Comparison of ENCODE assay signal across 11 cellular contexts in genomic region chr19:49447485-49448431, GRCh38. TPM values are rescaled to one million over a fixed set of nuclear protein-coding genes. Genes with fewer than 3 reads are reported as not detected.
DNase-seq lines count a peak whose midpoint lies in the region; FAIRE-seq and TF ChIP-seq lines count a peak whose summit lies in the region.
"Had no signal": no experiment of that assay in that cellular context is flagged by ENCODE, and none has a peak within 500 bp of the region (broad histone marks: within the 10 kb centered on the region; RNA-seq: fewer than 3 reads in every experiment).

No MANE protein-coding gene starts in this region.

- no peak for FAIRE-seq in GM12892 (lab: Jason Lieb, UNC)

- TF ChIP-seq CTCF in endothelial cell (IDR thresholded peaks at IDR 0.05; ENCODE audit: unreplicated experiment), result no peak

- H3K27me3 Mint-ChIP-seq in endothelial cell (ENCODE audit: unreplicated experiment), result peaks cover 22% of the 10 kb centered on the region
- H3K27me3 Mint-ChIP-seq: activated naive CD4-positive, alpha-beta T cell treated with anti-CD3 and anti-CD28 coated beads, Interleukin-2, amount 50 U/mL, for 24 hours had no signal

- peaks cover 30% of the 10 kb centered on the region for H3K36me3 Mint-ChIP-seq in endothelial cell (ENCODE audit: low read depth, unreplicated experiment)

- peak overlapping the region; percentile 85 for H3K4me3 Mint-ChIP-seq in endothelial cell (ENCODE audit: unreplicated experiment)
- H3K4me3 Mint-ChIP-seq: activated naive CD4-positive, alpha-beta T cell treated with anti-CD3 and anti-CD28 coated beads, Interleukin-2, amount 50 U/mL, for 24 hours had no signal

- no peaks in the 10 kb centered on the region for H3K9me3 Mint-ChIP-seq in endothelial cell (ENCODE audit: unreplicated experiment)
- H3K9me3 Mint-ChIP-seq: activated naive CD4-positive, alpha-beta T cell treated with anti-CD3 and anti-CD28 coated beads, Interleukin-2, amount 50 U/mL, for 24 hours had no signal

- H3K27ac Mint-ChIP-seq in endothelial cell (ENCODE audit: unreplicated experiment), result peak overlapping the region; percentile 3
- H3K27ac Mint-ChIP-seq: activated naive CD4-positive, alpha-beta T cell treated with anti-CD3 and anti-CD28 coated beads, Interleukin-2, amount 50 U/mL, for 24 hours had no signal

- no peak for TF ChIP-seq POLR2A in GM12892 (IDR thresholded peaks at IDR 0.05; ENCODE audit: low read depth, low read length)

- peak; percentile 74 for DNase-seq in activated CD8-positive, alpha-beta memory T cell treated with anti-CD3 and anti-CD28 coated beads, Interleukin-2, amount 50 U/mL, for 48 hours
- DNase-seq in activated CD8-positive, alpha-beta memory T cell treated with anti-CD3 and anti-CD28 coated beads, Interleukin-2, amount 50 U/mL, for 4 hours, result no peak
- DNase-seq in NCI-H82 treated with DMSO at 0.1 percent for 48 hours (lab: John Stamatoyannopoulos, UW; ENCODE audit: unreplicated experiment) (peak; percentile 25), endothelial cell (ENCODE audit: low spot score) (no peak), GM12892 (ENCODE audit: insufficient read length) (no peak), HuH-7 (ENCODE audit: low spot score) (no peak), Ammon's horn (ENCODE audit: low spot score) (no peak)
- DNase-seq in stimulated activated CD4-positive, alpha-beta T cell treated with anti-CD3 and anti-CD28 coated beads, Interleukin-4, amount 100 ng/mL, for 24 hours, result peak; percentile 18

- H3K4me1 Mint-ChIP-seq in endothelial cell (ENCODE audit: unreplicated experiment), result peaks cover 21% of the 10 kb centered on the region

RNA-seq across cellular contexts. Expression of gene PIH1D1, which starts 3.9 kb away (rescaled TPM):
- 78.8 TPM for total RNA-seq in endothelial cell (ENCODE audit: unreplicated experiment)
- polyA plus RNA-seq in GM12892 (2012; ENCODE audit: missing spikeins), result 114 TPM

RNA-seq across cellular contexts. Expression of gene ALDH16A1, which starts 5.3 kb away (rescaled TPM):
- 49.6 TPM for total RNA-seq in endothelial cell (ENCODE audit: unreplicated experiment)
- 1.9 TPM for polyA plus RNA-seq in GM12892 (2012; ENCODE audit: missing spikeins)

RNA-seq across cellular contexts. Expression of gene SLC17A7, which starts 6.4 kb away (rescaled TPM):
- total RNA-seq in endothelial cell (ENCODE audit: unreplicated experiment), result 0.92 TPM
- not detected for polyA plus RNA-seq in GM12892 (2012; ENCODE audit: missing spikeins)

RNA-seq across cellular contexts. Expression of gene GFY, which starts 22.6 kb away (rescaled TPM):
- total RNA-seq in endothelial cell (ENCODE audit: unreplicated experiment), result not detected
- not detected for polyA plus RNA-seq in GM12892 (2012; ENCODE audit: missing spikeins)
- total RNA-seq: esophagus muscularis mucosa, urinary bladder had no signal
- polyA plus RNA-seq: urinary bladder had no signal

RNA-seq across cellular contexts. Expression of gene PTH2, which starts 24.5 kb away (rescaled TPM):
- total RNA-seq in endothelial cell (ENCODE audit: unreplicated experiment), result not detected
- polyA plus RNA-seq in GM12892 (2012; ENCODE audit: missing spikeins), result not detected
- total RNA-seq: esophagus muscularis mucosa, urinary bladder had no signal
- polyA plus RNA-seq: urinary bladder had no signal

Comparison
In these comparisons a context has a peak if more than half of its experiments do, and no peak if none do; other contexts are left out.
1. DNase-seq: peak in activated CD8-positive, alpha-beta memory T cell treated with anti-CD3 and anti-CD28 coated beads, Interleukin-2, amount 50 U/mL, for 48 hours (single experiment), NCI-H82 treated with DMSO at 0.1 percent for 48 hours (single experiment) and stimulated activated CD4-positive, alpha-beta T cell treated with anti-CD3 and anti-CD28 coated beads, Interleukin-4, amount 100 ng/mL, for 24 hours (single experiment); none in activated CD8-positive, alpha-beta memory T cell treated with anti-CD3 and anti-CD28 coated beads, Interleukin-2, amount 50 U/mL, for 4 hours (single experiment), endothelial cell (single experiment), GM12892 (single experiment), HuH-7 (single experiment) and Ammon's horn (single experiment).